ENCODE assay signal across 1 cellular context in genomic region chr5:177351392-177352329, GRCh38.
TF ChIP-seq lines count a peak whose summit lies in the region.

Gene LMAN2 (minus strand): TSS chr5:177351668. CDS start chr5:177351647, 21 bp downstream.

TF ChIP-seq in HepG2, 621 proteins besides CTCF, POLR2A, EP300 and RAD21 (continued from another document and continues in another):
- peak; percentile 88 for TF ChIP-seq IRF2 (CRISPR knock-in tag; IDR thresholded peaks at IDR 0.05)
- peak; percentile 98 for TF ChIP-seq ZNF143 (CRISPR knock-in tag; IDR thresholded peaks at IDR 0.05)
- TF ChIP-seq ZNF556 (CRISPR knock-in tag; IDR thresholded peaks at IDR 0.05; ENCODE audit: borderline replicate concordance), result 0 out of 2 replicates have a peak, but pooled peaks have one; percentile 56
- TF ChIP-seq RFXAP (CRISPR knock-in tag; IDR thresholded peaks at IDR 0.05; ENCODE audit: borderline replicate concordance), result no peak
- 0 out of 2 replicates have a peak, but pooled peaks have one; percentile 33 for TF ChIP-seq ZNF609 (CRISPR knock-in tag; IDR thresholded peaks at IDR 0.05; ENCODE audit: borderline replicate concordance)
- no peak for TF ChIP-seq ZSCAN5A (CRISPR knock-in tag; IDR thresholded peaks at IDR 0.05; ENCODE audit: borderline replicate concordance)
- TF ChIP-seq SMARCE1 (IDR thresholded peaks at IDR 0.05; ENCODE audit: borderline replicate concordance), result no peak
- no peak for TF ChIP-seq ZNF644 (CRISPR knock-in tag; IDR thresholded peaks at IDR 0.05; ENCODE audit: low read depth)
- no peak for TF ChIP-seq MED1 (CRISPR knock-in tag; IDR thresholded peaks at IDR 0.05)
- TF ChIP-seq ZNF253 (CRISPR knock-in tag; IDR thresholded peaks at IDR 0.05; ENCODE audit: borderline replicate concordance), result no peak
- no peak for TF ChIP-seq AHDC1 (CRISPR knock-in tag; IDR thresholded peaks at IDR 0.05; ENCODE audit: borderline replicate concordance)
- TF ChIP-seq ERF (CRISPR knock-in tag; IDR thresholded peaks at IDR 0.05), result peak; percentile 67
- no peak for TF ChIP-seq NAIF1 (CRISPR knock-in tag; IDR thresholded peaks at IDR 0.05; ENCODE audit: borderline replicate concordance)
- TF ChIP-seq ZBTB44 (CRISPR knock-in tag; IDR thresholded peaks at IDR 0.05), result no peak
- TF ChIP-seq ZNF274 (CRISPR knock-in tag; IDR thresholded peaks at IDR 0.05), result no peak
- peak; percentile 99 for TF ChIP-seq ELF4 (CRISPR knock-in tag; IDR thresholded peaks at IDR 0.05; ENCODE audit: borderline replicate concordance)
- no peak for TF ChIP-seq DNMT3B (CRISPR knock-in tag; conservative IDR thresholded peaks at IDR 0.05)
- TF ChIP-seq ATAD3A (CRISPR knock-in tag; IDR thresholded peaks at IDR 0.05), result no peak
- peak; percentile 55 for TF ChIP-seq ZNF703 (CRISPR knock-in tag; IDR thresholded peaks at IDR 0.05; ENCODE audit: borderline replicate concordance)
- TF ChIP-seq FUBP1 (CRISPR knock-in tag; IDR thresholded peaks at IDR 0.05; ENCODE audit: borderline replicate concordance), result no peak
- TF ChIP-seq ZMYM2 (CRISPR knock-in tag; IDR thresholded peaks at IDR 0.05), result no peak
- TF ChIP-seq CBFB (CRISPR knock-in tag; IDR thresholded peaks at IDR 0.05), result peak; percentile 44
- TF ChIP-seq SMAD9 (CRISPR knock-in tag; IDR thresholded peaks at IDR 0.05), result no peak
- TF ChIP-seq ZNF720 (CRISPR knock-in tag; IDR thresholded peaks at IDR 0.05), result no peak
- peak; percentile 86; the same call in 1 of the 2 replicates for TF ChIP-seq FOXK1 (CRISPR knock-in tag; IDR thresholded peaks at IDR 0.05; ENCODE audit: borderline replicate concordance, low read depth)
- peak; percentile 45; the same call in 1 of the 2 replicates for TF ChIP-seq ZNF264 (CRISPR knock-in tag; IDR thresholded peaks at IDR 0.05)
- TF ChIP-seq ZNF407 (CRISPR knock-in tag; IDR thresholded peaks at IDR 0.05; ENCODE audit: not compliant biosample characterization), result no peak
- no peak; the same call in 1 of the 2 replicates for TF ChIP-seq THRA (CRISPR knock-in tag; IDR thresholded peaks at IDR 0.05; ENCODE audit: borderline replicate concordance)
- TF ChIP-seq FOXA1 (IDR thresholded peaks at IDR 0.05), result no peak
- no peak for TF ChIP-seq FOXA1 (CRISPR knock-in tag; IDR thresholded peaks at IDR 0.05)
- TF ChIP-seq CCAR2 (optimal IDR thresholded peaks at IDR 0.05; ENCODE audit: low read depth, low read length), result no peak
- TF ChIP-seq CBX1 (IDR thresholded peaks at IDR 0.05; ENCODE audit: low read depth), result no peak
